Comparison of ENCODE assay signal across 1 cellular context in genomic region chr11:62573592-62574362, GRCh38.
TF ChIP-seq lines count a peak whose summit lies in the region.

Gene EEF1G, minus strand, starts transcription at chr11:62573891. Its CDS starts 49 bp downstream, at chr11:62573842.

TF ChIP-seq in HepG2, 621 proteins besides CTCF, POLR2A, EP300 and RAD21 (continued from another document and continues in another):
- TF ChIP-seq POLR2G (IDR thresholded peaks at IDR 0.05; ENCODE audit: low read depth, low read length) (peak; percentile 93), ELF4 (CRISPR knock-in tag; IDR thresholded peaks at IDR 0.05; ENCODE audit: borderline replicate concordance) (peak; percentile 74; the same call in 1 of the 2 replicates), POLR2AphosphoS5 (IDR thresholded peaks at IDR 0.05; ENCODE audit: low read depth, low read length) (peak; percentile 97), JARID2 (CRISPR knock-in tag; IDR thresholded peaks at IDR 0.05; ENCODE audit: insufficient replicate concordance) (no peak), ZFYVE20 (CRISPR knock-in tag; IDR thresholded peaks at IDR 0.05; ENCODE audit: borderline replicate concordance, low read depth) (no peak), ZNF577 (CRISPR knock-in tag; IDR thresholded peaks at IDR 0.05; ENCODE audit: borderline replicate concordance, low read depth) (no peak), ZNF691 (CRISPR knock-in tag; IDR thresholded peaks at IDR 0.05; ENCODE audit: borderline replicate concordance, low read depth) (0 out of 2 replicates have a peak, but pooled peaks have one; percentile 16), ZKSCAN1 (IDR thresholded peaks at IDR 0.05; ENCODE audit: low read length) (no peak), ZNF549 (CRISPR knock-in tag; IDR thresholded peaks at IDR 0.05) (0 out of 2 replicates have a peak, but pooled peaks have one; percentile 52), ZNF10 (CRISPR knock-in tag; IDR thresholded peaks at IDR 0.05; ENCODE audit: borderline replicate concordance, low read depth) (no peak), RFXAP (CRISPR knock-in tag; IDR thresholded peaks at IDR 0.05; ENCODE audit: borderline replicate concordance) (no peak), SNAPC4 (CRISPR knock-in tag; IDR thresholded peaks at IDR 0.05) (no peak), ZSCAN9 (CRISPR knock-in tag; IDR thresholded peaks at IDR 0.05; ENCODE audit: borderline replicate concordance) (peak; percentile 32; the same call in 1 of the 2 replicates), SMYD3 (CRISPR knock-in tag; IDR thresholded peaks at IDR 0.05) (no peak), NCOA2 (CRISPR knock-in tag; IDR thresholded peaks at IDR 0.05) (peak; percentile 37; the same call in 1 of the 2 replicates), ZBTB3 (CRISPR knock-in tag; IDR thresholded peaks at IDR 0.05; ENCODE audit: borderline replicate concordance, low read depth) (no peak), MZF1 (CRISPR knock-in tag; IDR thresholded peaks at IDR 0.05; ENCODE audit: borderline replicate concordance) (no peak), DMAP1 (CRISPR knock-in tag; IDR thresholded peaks at IDR 0.05) (peak; percentile 95), ZNF782 (CRISPR knock-in tag; IDR thresholded peaks at IDR 0.05; ENCODE audit: borderline replicate concordance) (no peak; the same call in 1 of the 2 replicates), NR2C2 (CRISPR knock-in tag; IDR thresholded peaks at IDR 0.05; ENCODE audit: borderline replicate concordance) (peak; percentile 57; the same call in 1 of the 2 replicates), KLF13 (CRISPR knock-in tag; IDR thresholded peaks at IDR 0.05) (no peak), MNT (IDR thresholded peaks at IDR 0.05) (peak; percentile 66), SRSF1 (optimal IDR thresholded peaks at IDR 0.05; ENCODE audit: low read depth, low read length) (peak; percentile 81), ASH2L (IDR thresholded peaks at IDR 0.05; ENCODE audit: insufficient read length, low read depth, low read length) (peak; percentile 95), ISX (CRISPR knock-in tag; conservative IDR thresholded peaks at IDR 0.05) (no peak), DNMT3B (CRISPR knock-in tag; conservative IDR thresholded peaks at IDR 0.05) (no peak), GATAD1 (CRISPR knock-in tag; IDR thresholded peaks at IDR 0.05) (peak; percentile 82), SSRP1 (CRISPR knock-in tag; IDR thresholded peaks at IDR 0.05) (no peak), NFKB2 (CRISPR knock-in tag; IDR thresholded peaks at IDR 0.05; ENCODE audit: borderline replicate concordance) (no peak; the same call in 1 of the 2 replicates), FLYWCH1 (CRISPR knock-in tag; IDR thresholded peaks at IDR 0.05) (no peak), NCOR1 (IDR thresholded peaks at IDR 0.05; ENCODE audit: borderline replicate concordance, low read length) (peak; percentile 44; the same call in 1 of the 2 replicates), ZNF451 (CRISPR knock-in tag; IDR thresholded peaks at IDR 0.05) (no peak; the same call in 1 of the 2 replicates), KLF6 (CRISPR knock-in tag; IDR thresholded peaks at IDR 0.05) (peak; percentile 84; the same call in 1 of the 2 replicates), REL (CRISPR knock-in tag; conservative IDR thresholded peaks at IDR 0.05) (no peak), ZNF251 (CRISPR knock-in tag; IDR thresholded peaks at IDR 0.05) (no peak), ZFP1 (CRISPR knock-in tag; IDR thresholded peaks at IDR 0.05) (no peak), ZSCAN31 (CRISPR knock-in tag; IDR thresholded peaks at IDR 0.05; ENCODE audit: low read depth) (peak; percentile 86), MYPOP (CRISPR knock-in tag; IDR thresholded peaks at IDR 0.05) (peak; percentile 90; the same call in 1 of the 2 replicates), RORA (CRISPR knock-in tag; IDR thresholded peaks at IDR 0.05) (no peak), PREB (CRISPR knock-in tag; IDR thresholded peaks at IDR 0.05) (no peak)
- TF ChIP-seq, protein P1, sequence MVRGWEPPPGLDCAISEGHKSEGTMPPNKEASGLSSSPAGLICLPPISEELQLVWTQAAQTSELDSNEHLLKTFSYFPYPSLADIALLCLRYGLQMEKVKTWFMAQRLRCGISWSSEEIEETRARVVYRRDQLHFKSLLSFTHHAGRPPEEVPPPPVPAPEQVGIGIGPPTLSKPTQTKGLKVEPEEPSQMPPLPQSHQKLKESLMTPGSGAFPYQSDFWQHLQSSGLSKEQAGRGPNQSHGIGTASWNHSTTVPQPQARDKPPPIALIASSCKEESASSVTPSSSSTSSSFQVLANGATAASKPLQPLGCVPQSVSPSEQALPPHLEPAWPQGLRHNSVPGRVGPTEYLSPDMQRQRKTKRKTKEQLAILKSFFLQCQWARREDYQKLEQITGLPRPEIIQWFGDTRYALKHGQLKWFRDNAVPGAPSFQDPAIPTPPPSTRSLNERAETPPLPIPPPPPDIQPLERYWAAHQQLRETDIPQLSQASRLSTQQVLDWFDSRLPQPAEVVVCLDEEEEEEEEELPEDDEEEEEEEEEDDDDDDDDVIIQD (CRISPR knock-in tag; IDR thresholded peaks at IDR 0.05; ENCODE audit: low read depth) = no peak; the same call in 1 of the 2 replicates
- TF ChIP-seq, protein P2, sequence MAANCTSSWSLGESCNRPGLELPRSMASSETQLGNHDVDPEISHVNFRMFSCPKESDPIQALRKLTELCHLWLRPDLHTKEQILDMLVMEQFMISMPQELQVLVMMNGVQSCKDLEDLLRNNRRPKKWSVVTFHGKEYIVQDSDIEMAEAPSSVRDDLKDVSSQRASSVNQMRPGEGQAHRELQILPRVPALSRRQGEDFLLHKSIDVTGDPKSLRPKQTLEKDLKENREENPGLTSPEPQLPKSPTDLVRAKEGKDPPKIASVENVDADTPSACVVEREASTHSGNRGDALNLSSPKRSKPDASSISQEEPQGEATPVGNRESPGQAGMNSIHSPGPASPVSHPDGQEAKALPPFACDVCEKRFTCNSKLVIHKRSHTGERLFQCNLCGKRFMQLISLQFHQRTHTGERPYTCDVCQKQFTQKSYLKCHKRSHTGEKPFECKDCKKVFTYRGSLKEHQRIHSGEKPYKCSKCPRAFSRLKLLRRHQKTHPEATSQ (CRISPR knock-in tag; IDR thresholded peaks at IDR 0.05; ENCODE audit: borderline replicate concordance) = no peak
- TF ChIP-seq, protein P3, sequence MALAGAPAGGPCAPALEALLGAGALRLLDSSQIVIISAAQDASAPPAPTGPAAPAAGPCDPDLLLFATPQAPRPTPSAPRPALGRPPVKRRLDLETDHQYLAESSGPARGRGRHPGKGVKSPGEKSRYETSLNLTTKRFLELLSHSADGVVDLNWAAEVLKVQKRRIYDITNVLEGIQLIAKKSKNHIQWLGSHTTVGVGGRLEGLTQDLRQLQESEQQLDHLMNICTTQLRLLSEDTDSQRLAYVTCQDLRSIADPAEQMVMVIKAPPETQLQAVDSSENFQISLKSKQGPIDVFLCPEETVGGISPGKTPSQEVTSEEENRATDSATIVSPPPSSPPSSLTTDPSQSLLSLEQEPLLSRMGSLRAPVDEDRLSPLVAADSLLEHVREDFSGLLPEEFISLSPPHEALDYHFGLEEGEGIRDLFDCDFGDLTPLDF (CRISPR knock-in tag; IDR thresholded peaks at IDR 0.05) = peak; percentile 82
- TF ChIP-seq, protein P4, sequence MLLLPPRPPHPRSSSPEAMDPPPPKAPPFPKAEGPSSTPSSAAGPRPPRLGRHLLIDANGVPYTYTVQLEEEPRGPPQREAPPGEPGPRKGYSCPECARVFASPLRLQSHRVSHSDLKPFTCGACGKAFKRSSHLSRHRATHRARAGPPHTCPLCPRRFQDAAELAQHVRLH (CRISPR knock-in tag; IDR thresholded peaks at IDR 0.05; ENCODE audit: borderline replicate concordance, low read depth) = no peak
- TF ChIP-seq, protein P5, sequence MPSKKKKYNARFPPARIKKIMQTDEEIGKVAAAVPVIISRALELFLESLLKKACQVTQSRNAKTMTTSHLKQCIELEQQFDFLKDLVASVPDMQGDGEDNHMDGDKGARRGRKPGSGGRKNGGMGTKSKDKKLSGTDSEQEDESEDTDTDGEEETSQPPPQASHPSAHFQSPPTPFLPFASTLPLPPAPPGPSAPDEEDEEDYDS (CRISPR knock-in tag; IDR thresholded peaks at IDR 0.05) = peak; percentile 85
- TF ChIP-seq, protein P6, sequence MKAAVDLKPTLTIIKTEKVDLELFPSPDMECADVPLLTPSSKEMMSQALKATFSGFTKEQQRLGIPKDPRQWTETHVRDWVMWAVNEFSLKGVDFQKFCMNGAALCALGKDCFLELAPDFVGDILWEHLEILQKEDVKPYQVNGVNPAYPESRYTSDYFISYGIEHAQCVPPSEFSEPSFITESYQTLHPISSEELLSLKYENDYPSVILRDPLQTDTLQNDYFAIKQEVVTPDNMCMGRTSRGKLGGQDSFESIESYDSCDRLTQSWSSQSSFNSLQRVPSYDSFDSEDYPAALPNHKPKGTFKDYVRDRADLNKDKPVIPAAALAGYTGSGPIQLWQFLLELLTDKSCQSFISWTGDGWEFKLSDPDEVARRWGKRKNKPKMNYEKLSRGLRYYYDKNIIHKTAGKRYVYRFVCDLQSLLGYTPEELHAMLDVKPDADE (CRISPR knock-in tag; IDR thresholded peaks at IDR 0.05) = no peak
- TF ChIP-seq, protein P7, sequence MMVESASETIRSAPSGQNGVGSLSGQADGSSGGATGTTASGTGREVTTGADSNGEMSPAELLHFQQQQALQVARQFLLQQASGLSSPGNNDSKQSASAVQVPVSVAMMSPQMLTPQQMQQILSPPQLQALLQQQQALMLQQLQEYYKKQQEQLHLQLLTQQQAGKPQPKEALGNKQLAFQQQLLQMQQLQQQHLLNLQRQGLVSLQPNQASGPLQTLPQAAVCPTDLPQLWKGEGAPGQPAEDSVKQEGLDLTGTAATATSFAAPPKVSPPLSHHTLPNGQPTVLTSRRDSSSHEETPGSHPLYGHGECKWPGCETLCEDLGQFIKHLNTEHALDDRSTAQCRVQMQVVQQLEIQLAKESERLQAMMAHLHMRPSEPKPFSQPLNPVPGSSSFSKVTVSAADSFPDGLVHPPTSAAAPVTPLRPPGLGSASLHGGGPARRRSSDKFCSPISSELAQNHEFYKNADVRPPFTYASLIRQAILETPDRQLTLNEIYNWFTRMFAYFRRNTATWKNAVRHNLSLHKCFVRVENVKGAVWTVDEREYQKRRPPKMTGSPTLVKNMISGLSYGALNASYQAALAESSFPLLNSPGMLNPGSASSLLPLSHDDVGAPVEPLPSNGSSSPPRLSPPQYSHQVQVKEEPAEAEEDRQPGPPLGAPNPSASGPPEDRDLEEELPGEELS (CRISPR knock-in tag; IDR thresholded peaks at IDR 0.05) = 0 out of 2 replicates have a peak, but pooled peaks have one; percentile 7
